19 cellular contexts compared by ENCODE assay signal in the genomic region with DNA sequence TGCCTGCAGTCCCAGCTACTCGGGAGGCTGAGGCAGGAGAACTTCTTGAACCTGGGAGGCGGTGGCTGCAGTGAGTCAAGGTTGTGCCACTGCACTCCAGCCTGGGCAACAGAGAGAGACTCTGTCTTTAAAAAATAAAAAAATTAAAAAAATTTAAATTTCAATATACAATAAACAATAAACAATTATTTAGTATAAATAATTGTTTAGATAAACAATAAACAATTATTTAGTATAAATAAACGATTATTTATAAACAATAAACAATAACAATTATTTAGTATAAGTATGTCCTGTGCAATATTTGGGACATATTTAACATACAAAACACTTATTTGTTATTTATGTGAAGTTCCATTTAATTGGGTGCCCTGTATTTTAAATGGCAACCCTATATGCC.
A peak's percentile ranks its signal among the peaks of the same experiment; 100 is the strongest.
DNase-seq lines count a peak whose midpoint lies in the region; ATAC-seq, FAIRE-seq and TF ChIP-seq lines count a peak whose summit lies in the region.
"Had no signal": no experiment of that assay in that cellular context is flagged by ENCODE, and none has a peak within 500 bp of the region (broad histone marks: within the 10 kb centered on the region; RNA-seq: fewer than 3 reads in every experiment).

No MANE protein-coding gene starts in this region.

- H3K4me3 ChIP-seq in endothelial cell of umbilical vein (replicated peaks in 1 of 3; ENCODE audit: insufficient read depth in 1 of 3, low read depth in 1 of 3, low read length in 3 of 3) (no peak overlapping the region), neural progenitor cell (no peak overlapping the region), vagina (no peak overlapping the region)
- H3K4me3 ChIP-seq: PC-9 had no signal

- peak overlapping the region; percentile 91 for H3K27ac Mint-ChIP-seq in stimulated activated naive CD8-positive, alpha-beta T cell treated with anti-CD3 and anti-CD28 coated beads, Interleukin-15, Interleukin-2, amounts not matched to agents 100 ng/mL and 50 ng/mL, for 24 hours
- H3K27ac Mint-ChIP-seq in stimulated activated naive CD8-positive, alpha-beta T cell treated with anti-CD3 and anti-CD28 coated beads, Interleukin-15, amount 100 ng/mL, for 72 hours, result no peak overlapping the region
- H3K27ac Mint-ChIP-seq in neural progenitor cell, result no peak overlapping the region

- H3K9me3 ChIP-seq in endothelial cell of umbilical vein (replicated peaks; ENCODE audit: control insufficient read depth, insufficient read depth, low read length) (no peaks in the 10 kb centered on the region), neural progenitor cell (ENCODE audit: low read depth) (no peaks in the 10 kb centered on the region), vagina (no peaks in the 10 kb centered on the region)
- H3K9me3 ChIP-seq: upper lobe of right lung had no signal

- no peak overlapping the region for H3K4me2 ChIP-seq in endothelial cell of umbilical vein (ENCODE audit: insufficient read depth, low read length)
- H3K4me2 ChIP-seq in neural progenitor cell, result peak overlapping the region; percentile 45

- ATAC-seq in stimulated activated naive CD8-positive, alpha-beta T cell treated with anti-CD3 and anti-CD28 coated beads, Interleukin-15, amount 100 ng/mL, for 72 hours, result no peak

- no peaks in the 10 kb centered on the region for H3K27me3 Mint-ChIP-seq in stimulated activated naive CD8-positive, alpha-beta T cell treated with anti-CD3 and anti-CD28 coated beads, Interleukin-15, Interleukin-2, amounts not matched to agents 100 ng/mL and 50 ng/mL, for 24 hours
- H3K27me3 Mint-ChIP-seq in stimulated activated naive CD8-positive, alpha-beta T cell treated with anti-CD3 and anti-CD28 coated beads, Interleukin-15, amount 100 ng/mL, for 72 hours, result no peaks in the 10 kb centered on the region
- peaks cover 3% of the 10 kb centered on the region for H3K27me3 Mint-ChIP-seq in neural progenitor cell (ENCODE audit: insufficient read depth, low read depth)

- no peaks in the 10 kb centered on the region for H4K20me1 ChIP-seq in endothelial cell of umbilical vein (replicated peaks; ENCODE audit: control insufficient read depth, extremely low read depth, insufficient read depth, low read length)
- peaks cover 18% of the 10 kb centered on the region for H4K20me1 ChIP-seq in neural progenitor cell (ENCODE audit: low read depth)

- H3K9ac ChIP-seq in endothelial cell of umbilical vein (replicated peaks; ENCODE audit: extremely low read depth, insufficient read depth, low read length) (peak overlapping the region; percentile 79), neural progenitor cell (no peak overlapping the region)

- H3K4me1 ChIP-seq in endothelial cell of umbilical vein (ENCODE audit: control insufficient read depth, extremely low read depth, insufficient read depth, low read length), result peaks cover 84% of the 10 kb centered on the region
- peaks cover 61% of the 10 kb centered on the region for H3K4me1 ChIP-seq in neural progenitor cell
- peaks cover 83% of the 10 kb centered on the region for H3K4me1 ChIP-seq in vagina

- peaks cover 4% of the 10 kb centered on the region for H3K36me3 Mint-ChIP-seq in stimulated activated naive CD8-positive, alpha-beta T cell treated with anti-CD3 and anti-CD28 coated beads, Interleukin-15, Interleukin-2, amounts not matched to agents 100 ng/mL and 50 ng/mL, for 24 hours (ENCODE audit: low read depth)
- H3K36me3 Mint-ChIP-seq in neural progenitor cell, result peaks cover 10% of the 10 kb centered on the region

- no peaks in the 10 kb centered on the region for H3K9me3 Mint-ChIP-seq in stimulated activated naive CD8-positive, alpha-beta T cell treated with anti-CD3 and anti-CD28 coated beads, Interleukin-15, Interleukin-2, amounts not matched to agents 100 ng/mL and 50 ng/mL, for 24 hours
- H3K9me3 Mint-ChIP-seq in stimulated activated naive CD8-positive, alpha-beta T cell treated with anti-CD3 and anti-CD28 coated beads, Interleukin-15, amount 100 ng/mL, for 72 hours, result no peaks in the 10 kb centered on the region
- no peaks in the 10 kb centered on the region for H3K9me3 Mint-ChIP-seq in neural progenitor cell
- H3K9me3 Mint-ChIP-seq: neural crest cell had no signal

- no peaks in the 10 kb centered on the region for H3K36me3 ChIP-seq in endothelial cell of umbilical vein (ENCODE audit: control insufficient read depth in 2 of 2, extremely low read depth in 1 of 2, insufficient read depth in 2 of 2, low read length in 2 of 2)
- H3K36me3 ChIP-seq in neural progenitor cell, result no peaks in the 10 kb centered on the region
- no peaks in the 10 kb centered on the region for H3K36me3 ChIP-seq in vagina
- H3K36me3 ChIP-seq: upper lobe of right lung had no signal

- H3K27me3 ChIP-seq in endothelial cell of umbilical vein (ENCODE audit: control insufficient read depth in 2 of 2, insufficient read depth in 2 of 2, low read length in 2 of 2), result no peaks in the 10 kb centered on the region
- no peaks in the 10 kb centered on the region for H3K27me3 ChIP-seq in neural progenitor cell
- no peaks in the 10 kb centered on the region for H3K27me3 ChIP-seq in vagina
- H3K27me3 ChIP-seq: upper lobe of right lung had no signal

- peak overlapping the region; percentile 95 for H3K27ac ChIP-seq in endothelial cell of umbilical vein (ENCODE audit: insufficient read depth, low read depth, low read length)
- H3K27ac ChIP-seq in neural progenitor cell, result no peak overlapping the region
- H3K27ac ChIP-seq in vagina, result peak overlapping the region; percentile 95
- H3K27ac ChIP-seq: PC-9 had no signal

- FAIRE-seq in endothelial cell of umbilical vein (lab: Jason Lieb, UNC), result no peak

- BruUV-seq in endothelial cell of umbilical vein (replicated peaks; lab: Mats Ljungman, UMichigan), result no TSS peak

- peaks cover 89% of the 10 kb centered on the region for H3K4me1 Mint-ChIP-seq in stimulated activated naive CD8-positive, alpha-beta T cell treated with anti-CD3 and anti-CD28 coated beads, Interleukin-15, Interleukin-2, amounts not matched to agents 100 ng/mL and 50 ng/mL, for 24 hours (ENCODE audit: low read depth)
- peaks cover 68% of the 10 kb centered on the region for H3K4me1 Mint-ChIP-seq in stimulated activated naive CD8-positive, alpha-beta T cell treated with anti-CD3 and anti-CD28 coated beads, Interleukin-15, amount 100 ng/mL, for 72 hours
- H3K4me1 Mint-ChIP-seq in neural progenitor cell, result peaks cover 87% of the 10 kb centered on the region

- CTCF ChIA-PET in endothelial cell of umbilical vein (lab: Charles Lee), result interaction anchor here (0.8 to 1.5 kb wide), 3 partner anchors 100 to 120 kb away, joined by 3 to 6 read pairs (median 6); a partner anchor contains a TSS

- TF ChIP-seq POLR2A in endothelial cell of umbilical vein (IDR thresholded peaks at IDR 0.05; ENCODE audit: low read depth, low read length) (no peak), vagina (IDR thresholded peaks at IDR 0.05) (no peak)

- H3K4me3 Mint-ChIP-seq in stimulated activated naive CD8-positive, alpha-beta T cell treated with anti-CD3 and anti-CD28 coated beads, Interleukin-15, Interleukin-2, amounts not matched to agents 100 ng/mL and 50 ng/mL, for 24 hours, result no peak overlapping the region
- no peak overlapping the region for H3K4me3 Mint-ChIP-seq in stimulated activated naive CD8-positive, alpha-beta T cell treated with anti-CD3 and anti-CD28 coated beads, Interleukin-15, amount 100 ng/mL, for 72 hours
- no peak overlapping the region for H3K4me3 Mint-ChIP-seq in neural progenitor cell

- H3K79me2 ChIP-seq in endothelial cell of umbilical vein (ENCODE audit: control insufficient read depth, insufficient read depth, low read length) (peaks cover 13% of the 10 kb centered on the region), neural progenitor cell (ENCODE audit: low read depth) (no peaks in the 10 kb centered on the region)

- TF ChIP-seq CTCF in endothelial cell of umbilical vein (IDR thresholded peaks at IDR 0.05; ENCODE audit: extremely low read depth in 1 of 2, insufficient read depth in 1 of 2, low read depth in 1 of 2, low read length in 2 of 2) (no peak), neural progenitor cell (IDR thresholded peaks at IDR 0.05) (no peak), vagina (IDR thresholded peaks at IDR 0.05) (no peak)

- peaks cover 51% of the 10 kb centered on the region for H3F3A ChIP-seq in neural progenitor cell (ENCODE audit: low read depth)

- no peaks in the 10 kb centered on the region for H3K9me1 ChIP-seq in endothelial cell of umbilical vein (replicated peaks; ENCODE audit: control insufficient read depth, extremely low read depth, insufficient read depth, low read length)

- dilution Hi-C loops in endothelial cell of umbilical vein (cut with MboI; ENCODE audit: extremely low pct_ligation_motif_present, low sequenced_read_pairs), result loop anchor here (5.0 kb wide), 1 partner anchor 106 kb away; no protein-coding TSS in a partner anchor

- POLR2A ChIA-PET in endothelial cell of umbilical vein (lab: Charles Lee), result interaction anchor here (0.9 to 2.1 kb wide), 4 partner anchors 12 to 460 kb away, joined by 3 to 18 read pairs (median 8); no protein-coding TSS in a partner anchor

- H2AFZ ChIP-seq in endothelial cell of umbilical vein (ENCODE audit: low read depth, low read length) (no peak overlapping the region), neural progenitor cell (replicated peaks) (no peak overlapping the region)
- H2AFZ ChIP-seq: PC-9 had no signal

- DNase-seq in stimulated activated naive CD8-positive, alpha-beta T cell treated with anti-CD3 and anti-CD28 coated beads, Interleukin-15, amount 100 ng/mL, for 72 hours, result no peak
- DNase-seq in endothelial cell of umbilical vein (ENCODE audit: low read depth, low spot score) (no peak), neural progenitor cell (ENCODE audit: low spot score) (no peak), vagina (ENCODE audit: extremely low spot score in 2 of 2) (no peak), amniotic stem cell (lab: John Stamatoyannopoulos, UW) (no peak), AML-193 (lab: John Stamatoyannopoulos, UW) (no peak), GF-D8 (lab: John Stamatoyannopoulos, UW) (no peak)
- DNase-seq: activated CD4-positive, alpha-beta T cell treated with anti-CD3 and anti-CD28 coated beads, Interleukin-2, amount 50 U/mL, for 4 hours; DMS153; effector CD8-positive, alpha-beta T cell; glutamatergic neuron; KG1; left colon; NCI-H1436; NCI-H510A treated with DMSO at 0.1 percent for 48 hours; upper lobe of right lung had no signal

- intact Hi-C loops in endothelial cell of umbilical vein (cut with micrococcal nuclease) (loop anchor here (2.0 kb wide), 2 partner anchors 285 to 411 kb away; no protein-coding TSS in a partner anchor), vagina (cut with DNase I) (no loop called here)

TF ChIP-seq in endothelial cell of umbilical vein, 7 proteins besides CTCF, POLR2A, EP300 and RAD21 (continues in another document):
- TF ChIP-seq JUN (IDR thresholded peaks at IDR 0.05; ENCODE audit: borderline replicate concordance, insufficient read depth, insufficient read length, low read depth) (no peak), POLR2AphosphoS5 (IDR thresholded peaks at IDR 0.05; ENCODE audit: insufficient read depth, low read depth, low read length) (no peak), EZH2 (IDR thresholded peaks at IDR 0.05; ENCODE audit: borderline replicate concordance, low read depth, low read length, severe bottlenecking) (no peak), GATA2 (IDR thresholded peaks at IDR 0.05; ENCODE audit: insufficient read depth, insufficient read length, low read depth, low read length) (no peak)
